ENCODE assay signal across 1 cellular context in the genomic region with DNA sequence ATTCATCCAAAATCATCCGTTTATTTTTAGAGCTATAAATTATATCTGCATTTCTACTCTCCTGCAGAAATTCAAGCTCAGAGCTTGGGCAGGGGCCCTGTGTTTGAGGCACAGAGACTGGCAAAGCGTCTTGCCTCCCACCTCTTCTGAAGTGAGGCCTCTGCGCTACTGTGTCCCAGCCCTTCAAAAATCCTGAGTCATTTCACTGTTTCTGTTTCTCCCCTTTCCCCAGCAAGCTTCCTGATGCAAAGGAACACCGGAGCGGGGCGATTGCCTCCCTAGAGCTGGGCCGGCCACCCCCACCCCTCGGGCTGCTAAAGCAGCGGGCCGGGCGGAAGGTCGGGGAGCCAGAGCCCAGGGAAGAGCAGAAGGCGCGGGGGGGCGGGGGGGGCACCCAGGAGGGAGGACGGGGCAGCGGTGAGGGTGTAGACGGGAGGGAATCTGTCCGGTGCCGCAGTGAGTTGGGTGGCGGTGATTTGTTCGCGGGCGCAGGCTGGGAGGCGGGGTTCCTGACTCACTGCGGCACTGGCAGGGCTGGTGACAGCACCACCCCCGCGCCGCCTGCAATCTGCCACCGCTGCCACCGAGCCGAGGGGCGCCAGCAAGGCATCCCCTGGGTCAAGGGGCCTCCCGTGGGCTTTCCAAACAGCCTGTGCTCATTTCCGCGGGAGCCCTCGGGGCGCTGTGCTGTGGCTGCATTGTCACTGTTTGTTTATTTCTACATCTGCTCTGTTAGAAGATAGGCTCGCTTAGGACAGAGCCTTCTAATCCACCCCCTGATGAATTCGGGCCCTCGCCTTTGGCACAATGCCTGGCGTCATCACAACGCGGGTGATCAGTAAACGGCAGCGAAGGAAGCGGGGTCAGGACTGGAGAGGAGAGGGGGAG.
A peak's percentile ranks its signal among the peaks of the same experiment; 100 is the strongest.
TF ChIP-seq lines count a peak whose summit lies in the region.

No MANE protein-coding gene starts in this region.

TF ChIP-seq in HEK293, 187 proteins besides CTCF, POLR2A, EP300 and RAD21 (continued from another document and continues in another):
- TF ChIP-seq, protein P1, sequence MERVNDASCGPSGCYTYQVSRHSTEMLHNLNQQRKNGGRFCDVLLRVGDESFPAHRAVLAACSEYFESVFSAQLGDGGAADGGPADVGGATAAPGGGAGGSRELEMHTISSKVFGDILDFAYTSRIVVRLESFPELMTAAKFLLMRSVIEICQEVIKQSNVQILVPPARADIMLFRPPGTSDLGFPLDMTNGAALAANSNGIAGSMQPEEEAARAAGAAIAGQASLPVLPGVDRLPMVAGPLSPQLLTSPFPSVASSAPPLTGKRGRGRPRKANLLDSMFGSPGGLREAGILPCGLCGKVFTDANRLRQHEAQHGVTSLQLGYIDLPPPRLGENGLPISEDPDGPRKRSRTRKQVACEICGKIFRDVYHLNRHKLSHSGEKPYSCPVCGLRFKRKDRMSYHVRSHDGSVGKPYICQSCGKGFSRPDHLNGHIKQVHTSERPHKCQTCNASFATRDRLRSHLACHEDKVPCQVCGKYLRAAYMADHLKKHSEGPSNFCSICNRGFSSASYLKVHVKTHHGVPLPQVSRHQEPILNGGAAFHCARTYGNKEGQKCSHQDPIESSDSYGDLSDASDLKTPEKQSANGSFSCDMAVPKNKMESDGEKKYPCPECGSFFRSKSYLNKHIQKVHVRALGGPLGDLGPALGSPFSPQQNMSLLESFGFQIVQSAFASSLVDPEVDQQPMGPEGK (tag by site-specific recombination; IDR thresholded peaks at IDR 0.05): no peak
- TF ChIP-seq KLF1 (tag by site-specific recombination; IDR thresholded peaks at IDR 0.05) (no peak), YY1 (tag by site-specific recombination; IDR thresholded peaks at IDR 0.05) (no peak), SALL2 (tag by site-specific recombination; IDR thresholded peaks at IDR 0.05; ENCODE audit: borderline replicate concordance) (no peak), ZNF354C (tag by site-specific recombination; IDR thresholded peaks at IDR 0.05; ENCODE audit: borderline replicate concordance, low read depth) (no peak), ZNF155 (tag by site-specific recombination; IDR thresholded peaks at IDR 0.05) (no peak), ZNF510 (tag by site-specific recombination; IDR thresholded peaks at IDR 0.05; ENCODE audit: insufficient replicate concordance) (no peak), SP3 (tag by site-specific recombination; IDR thresholded peaks at IDR 0.05) (peak; percentile 22; the same call in 1 of the 2 replicates), ZNF843 (tag by site-specific recombination; IDR thresholded peaks at IDR 0.05) (no peak), ZNF544 (tag by site-specific recombination; IDR thresholded peaks at IDR 0.05) (no peak), ZNF112 (tag by site-specific recombination; IDR thresholded peaks at IDR 0.05) (no peak), GLIS2 (tag by site-specific recombination; IDR thresholded peaks at IDR 0.05) (peak; percentile 87), SETDB1 (IDR thresholded peaks at IDR 0.05; ENCODE audit: insufficient read length, low read length) (no peak), KLF10 (tag by site-specific recombination; IDR thresholded peaks at IDR 0.05) (no peak), ZNF558 (tag by site-specific recombination; IDR thresholded peaks at IDR 0.05) (no peak), KLF7 (tag by site-specific recombination; IDR thresholded peaks at IDR 0.05; ENCODE audit: borderline replicate concordance) (no peak), ZNF621 (tag by site-specific recombination; IDR thresholded peaks at IDR 0.05) (no peak), ZNF350 (tag by site-specific recombination; IDR thresholded peaks at IDR 0.05) (no peak), ZBTB7A (tag by site-specific recombination; IDR thresholded peaks at IDR 0.05; ENCODE audit: low read depth) (no peak), KLF9 (tag by site-specific recombination; IDR thresholded peaks at IDR 0.05; ENCODE audit: low read depth) (0 out of 2 replicates have a peak, but pooled peaks have one; percentile 36), ZFP3 (tag by site-specific recombination; IDR thresholded peaks at IDR 0.05; ENCODE audit: low read depth) (no peak), ZNF596 (tag by site-specific recombination; IDR thresholded peaks at IDR 0.05) (no peak), ZNF140 (tag by site-specific recombination; IDR thresholded peaks at IDR 0.05) (no peak), ZNF16 (tag by site-specific recombination; IDR thresholded peaks at IDR 0.05; ENCODE audit: low read depth) (no peak)
- TF ChIP-seq, protein P2, sequence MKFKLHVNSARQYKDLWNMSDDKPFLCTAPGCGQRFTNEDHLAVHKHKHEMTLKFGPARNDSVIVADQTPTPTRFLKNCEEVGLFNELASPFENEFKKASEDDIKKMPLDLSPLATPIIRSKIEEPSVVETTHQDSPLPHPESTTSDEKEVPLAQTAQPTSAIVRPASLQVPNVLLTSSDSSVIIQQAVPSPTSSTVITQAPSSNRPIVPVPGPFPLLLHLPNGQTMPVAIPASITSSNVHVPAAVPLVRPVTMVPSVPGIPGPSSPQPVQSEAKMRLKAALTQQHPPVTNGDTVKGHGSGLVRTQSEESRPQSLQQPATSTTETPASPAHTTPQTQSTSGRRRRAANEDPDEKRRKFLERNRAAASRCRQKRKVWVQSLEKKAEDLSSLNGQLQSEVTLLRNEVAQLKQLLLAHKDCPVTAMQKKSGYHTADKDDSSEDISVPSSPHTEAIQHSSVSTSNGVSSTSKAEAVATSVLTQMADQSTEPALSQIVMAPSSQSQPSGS (tag by site-specific recombination; IDR thresholded peaks at IDR 0.05; ENCODE audit: low read depth): no peak
- TF ChIP-seq, protein P3, sequence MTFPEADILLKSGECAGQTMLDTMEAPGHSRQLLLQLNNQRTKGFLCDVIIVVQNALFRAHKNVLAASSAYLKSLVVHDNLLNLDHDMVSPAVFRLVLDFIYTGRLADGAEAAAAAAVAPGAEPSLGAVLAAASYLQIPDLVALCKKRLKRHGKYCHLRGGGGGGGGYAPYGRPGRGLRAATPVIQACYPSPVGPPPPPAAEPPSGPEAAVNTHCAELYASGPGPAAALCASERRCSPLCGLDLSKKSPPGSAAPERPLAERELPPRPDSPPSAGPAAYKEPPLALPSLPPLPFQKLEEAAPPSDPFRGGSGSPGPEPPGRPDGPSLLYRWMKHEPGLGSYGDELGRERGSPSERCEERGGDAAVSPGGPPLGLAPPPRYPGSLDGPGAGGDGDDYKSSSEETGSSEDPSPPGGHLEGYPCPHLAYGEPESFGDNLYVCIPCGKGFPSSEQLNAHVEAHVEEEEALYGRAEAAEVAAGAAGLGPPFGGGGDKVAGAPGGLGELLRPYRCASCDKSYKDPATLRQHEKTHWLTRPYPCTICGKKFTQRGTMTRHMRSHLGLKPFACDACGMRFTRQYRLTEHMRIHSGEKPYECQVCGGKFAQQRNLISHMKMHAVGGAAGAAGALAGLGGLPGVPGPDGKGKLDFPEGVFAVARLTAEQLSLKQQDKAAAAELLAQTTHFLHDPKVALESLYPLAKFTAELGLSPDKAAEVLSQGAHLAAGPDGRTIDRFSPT (tag by site-specific recombination; IDR thresholded peaks at IDR 0.05): peak; percentile 61; the same call in 1 of the 2 replicates
- TF ChIP-seq, protein P4, sequence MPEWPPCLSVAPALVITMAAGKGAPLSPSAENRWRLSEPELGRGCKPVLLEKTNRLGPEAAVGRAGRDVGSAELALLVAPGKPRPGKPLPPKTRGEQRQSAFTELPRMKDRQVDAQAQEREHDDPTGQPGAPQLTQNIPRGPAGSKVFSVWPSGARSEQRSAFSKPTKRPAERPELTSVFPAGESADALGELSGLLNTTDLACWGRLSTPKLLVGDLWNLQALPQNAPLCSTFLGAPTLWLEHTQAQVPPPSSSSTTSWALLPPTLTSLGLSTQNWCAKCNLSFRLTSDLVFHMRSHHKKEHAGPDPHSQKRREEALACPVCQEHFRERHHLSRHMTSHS (tag by site-specific recombination; IDR thresholded peaks at IDR 0.05): no peak
- TF ChIP-seq, protein P5, sequence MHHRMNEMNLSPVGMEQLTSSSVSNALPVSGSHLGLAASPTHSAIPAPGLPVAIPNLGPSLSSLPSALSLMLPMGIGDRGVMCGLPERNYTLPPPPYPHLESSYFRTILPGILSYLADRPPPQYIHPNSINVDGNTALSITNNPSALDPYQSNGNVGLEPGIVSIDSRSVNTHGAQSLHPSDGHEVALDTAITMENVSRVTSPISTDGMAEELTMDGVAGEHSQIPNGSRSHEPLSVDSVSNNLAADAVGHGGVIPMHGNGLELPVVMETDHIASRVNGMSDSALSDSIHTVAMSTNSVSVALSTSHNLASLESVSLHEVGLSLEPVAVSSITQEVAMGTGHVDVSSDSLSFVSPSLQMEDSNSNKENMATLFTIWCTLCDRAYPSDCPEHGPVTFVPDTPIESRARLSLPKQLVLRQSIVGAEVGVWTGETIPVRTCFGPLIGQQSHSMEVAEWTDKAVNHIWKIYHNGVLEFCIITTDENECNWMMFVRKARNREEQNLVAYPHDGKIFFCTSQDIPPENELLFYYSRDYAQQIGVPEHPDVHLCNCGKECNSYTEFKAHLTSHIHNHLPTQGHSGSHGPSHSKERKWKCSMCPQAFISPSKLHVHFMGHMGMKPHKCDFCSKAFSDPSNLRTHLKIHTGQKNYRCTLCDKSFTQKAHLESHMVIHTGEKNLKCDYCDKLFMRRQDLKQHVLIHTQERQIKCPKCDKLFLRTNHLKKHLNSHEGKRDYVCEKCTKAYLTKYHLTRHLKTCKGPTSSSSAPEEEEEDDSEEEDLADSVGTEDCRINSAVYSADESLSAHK (tag by site-specific recombination; IDR thresholded peaks at IDR 0.05): no peak
- TF ChIP-seq, protein P6, sequence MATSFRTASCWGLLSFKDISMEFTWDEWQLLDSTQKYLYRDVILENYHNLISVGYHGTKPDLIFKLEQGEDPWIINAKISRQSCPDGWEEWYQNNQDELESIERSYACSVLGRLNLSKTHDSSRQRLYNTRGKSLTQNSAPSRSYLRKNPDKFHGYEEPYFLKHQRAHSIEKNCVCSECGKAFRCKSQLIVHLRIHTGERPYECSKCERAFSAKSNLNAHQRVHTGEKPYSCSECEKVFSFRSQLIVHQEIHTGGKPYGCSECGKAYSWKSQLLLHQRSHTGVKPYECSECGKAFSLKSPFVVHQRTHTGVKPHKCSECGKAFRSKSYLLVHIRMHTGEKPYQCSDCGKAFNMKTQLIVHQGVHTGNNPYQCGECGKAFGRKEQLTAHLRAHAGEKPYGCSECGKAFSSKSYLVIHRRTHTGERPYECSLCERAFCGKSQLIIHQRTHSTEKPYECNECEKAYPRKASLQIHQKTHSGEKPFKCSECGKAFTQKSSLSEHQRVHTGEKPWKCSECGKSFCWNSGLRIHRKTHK (tag by site-specific recombination; IDR thresholded peaks at IDR 0.05): no peak
- TF ChIP-seq, protein P7, sequence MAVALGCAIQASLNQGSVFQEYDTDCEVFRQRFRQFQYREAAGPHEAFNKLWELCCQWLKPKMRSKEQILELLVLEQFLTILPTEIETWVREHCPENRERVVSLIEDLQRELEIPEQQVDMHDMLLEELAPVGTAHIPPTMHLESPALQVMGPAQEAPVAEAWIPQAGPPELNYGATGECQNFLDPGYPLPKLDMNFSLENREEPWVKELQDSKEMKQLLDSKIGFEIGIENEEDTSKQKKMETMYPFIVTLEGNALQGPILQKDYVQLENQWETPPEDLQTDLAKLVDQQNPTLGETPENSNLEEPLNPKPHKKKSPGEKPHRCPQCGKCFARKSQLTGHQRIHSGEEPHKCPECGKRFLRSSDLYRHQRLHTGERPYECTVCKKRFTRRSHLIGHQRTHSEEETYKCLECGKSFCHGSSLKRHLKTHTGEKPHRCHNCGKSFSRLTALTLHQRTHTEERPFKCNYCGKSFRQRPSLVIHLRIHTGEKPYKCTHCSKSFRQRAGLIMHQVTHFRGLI (tag by site-specific recombination; IDR thresholded peaks at IDR 0.05): no peak
- TF ChIP-seq, protein P8, sequence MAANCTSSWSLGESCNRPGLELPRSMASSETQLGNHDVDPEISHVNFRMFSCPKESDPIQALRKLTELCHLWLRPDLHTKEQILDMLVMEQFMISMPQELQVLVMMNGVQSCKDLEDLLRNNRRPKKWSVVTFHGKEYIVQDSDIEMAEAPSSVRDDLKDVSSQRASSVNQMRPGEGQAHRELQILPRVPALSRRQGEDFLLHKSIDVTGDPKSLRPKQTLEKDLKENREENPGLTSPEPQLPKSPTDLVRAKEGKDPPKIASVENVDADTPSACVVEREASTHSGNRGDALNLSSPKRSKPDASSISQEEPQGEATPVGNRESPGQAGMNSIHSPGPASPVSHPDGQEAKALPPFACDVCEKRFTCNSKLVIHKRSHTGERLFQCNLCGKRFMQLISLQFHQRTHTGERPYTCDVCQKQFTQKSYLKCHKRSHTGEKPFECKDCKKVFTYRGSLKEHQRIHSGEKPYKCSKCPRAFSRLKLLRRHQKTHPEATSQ (tag by site-specific recombination; IDR thresholded peaks at IDR 0.05): no peak
- TF ChIP-seq, protein P9, sequence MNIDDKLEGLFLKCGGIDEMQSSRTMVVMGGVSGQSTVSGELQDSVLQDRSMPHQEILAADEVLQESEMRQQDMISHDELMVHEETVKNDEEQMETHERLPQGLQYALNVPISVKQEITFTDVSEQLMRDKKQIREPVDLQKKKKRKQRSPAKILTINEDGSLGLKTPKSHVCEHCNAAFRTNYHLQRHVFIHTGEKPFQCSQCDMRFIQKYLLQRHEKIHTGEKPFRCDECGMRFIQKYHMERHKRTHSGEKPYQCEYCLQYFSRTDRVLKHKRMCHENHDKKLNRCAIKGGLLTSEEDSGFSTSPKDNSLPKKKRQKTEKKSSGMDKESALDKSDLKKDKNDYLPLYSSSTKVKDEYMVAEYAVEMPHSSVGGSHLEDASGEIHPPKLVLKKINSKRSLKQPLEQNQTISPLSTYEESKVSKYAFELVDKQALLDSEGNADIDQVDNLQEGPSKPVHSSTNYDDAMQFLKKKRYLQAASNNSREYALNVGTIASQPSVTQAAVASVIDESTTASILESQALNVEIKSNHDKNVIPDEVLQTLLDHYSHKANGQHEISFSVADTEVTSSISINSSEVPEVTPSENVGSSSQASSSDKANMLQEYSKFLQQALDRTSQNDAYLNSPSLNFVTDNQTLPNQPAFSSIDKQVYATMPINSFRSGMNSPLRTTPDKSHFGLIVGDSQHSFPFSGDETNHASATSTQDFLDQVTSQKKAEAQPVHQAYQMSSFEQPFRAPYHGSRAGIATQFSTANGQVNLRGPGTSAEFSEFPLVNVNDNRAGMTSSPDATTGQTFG (tag by site-specific recombination; IDR thresholded peaks at IDR 0.05; ENCODE audit: borderline replicate concordance): no peak
- TF ChIP-seq, protein P10, sequence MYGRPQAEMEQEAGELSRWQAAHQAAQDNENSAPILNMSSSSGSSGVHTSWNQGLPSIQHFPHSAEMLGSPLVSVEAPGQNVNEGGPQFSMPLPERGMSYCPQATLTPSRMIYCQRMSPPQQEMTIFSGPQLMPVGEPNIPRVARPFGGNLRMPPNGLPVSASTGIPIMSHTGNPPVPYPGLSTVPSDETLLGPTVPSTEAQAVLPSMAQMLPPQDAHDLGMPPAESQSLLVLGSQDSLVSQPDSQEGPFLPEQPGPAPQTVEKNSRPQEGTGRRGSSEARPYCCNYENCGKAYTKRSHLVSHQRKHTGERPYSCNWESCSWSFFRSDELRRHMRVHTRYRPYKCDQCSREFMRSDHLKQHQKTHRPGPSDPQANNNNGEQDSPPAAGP (tag by site-specific recombination; IDR thresholded peaks at IDR 0.05): peak; percentile 27; the same call in 1 of the 2 replicates
- TF ChIP-seq, protein P11, sequence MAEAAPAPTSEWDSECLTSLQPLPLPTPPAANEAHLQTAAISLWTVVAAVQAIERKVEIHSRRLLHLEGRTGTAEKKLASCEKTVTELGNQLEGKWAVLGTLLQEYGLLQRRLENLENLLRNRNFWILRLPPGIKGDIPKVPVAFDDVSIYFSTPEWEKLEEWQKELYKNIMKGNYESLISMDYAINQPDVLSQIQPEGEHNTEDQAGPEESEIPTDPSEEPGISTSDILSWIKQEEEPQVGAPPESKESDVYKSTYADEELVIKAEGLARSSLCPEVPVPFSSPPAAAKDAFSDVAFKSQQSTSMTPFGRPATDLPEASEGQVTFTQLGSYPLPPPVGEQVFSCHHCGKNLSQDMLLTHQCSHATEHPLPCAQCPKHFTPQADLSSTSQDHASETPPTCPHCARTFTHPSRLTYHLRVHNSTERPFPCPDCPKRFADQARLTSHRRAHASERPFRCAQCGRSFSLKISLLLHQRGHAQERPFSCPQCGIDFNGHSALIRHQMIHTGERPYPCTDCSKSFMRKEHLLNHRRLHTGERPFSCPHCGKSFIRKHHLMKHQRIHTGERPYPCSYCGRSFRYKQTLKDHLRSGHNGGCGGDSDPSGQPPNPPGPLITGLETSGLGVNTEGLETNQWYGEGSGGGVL (tag by site-specific recombination; IDR thresholded peaks at IDR 0.05): peak; percentile 83
